Comparison of ENCODE assay signal across 22 cellular contexts in the genomic region with DNA sequence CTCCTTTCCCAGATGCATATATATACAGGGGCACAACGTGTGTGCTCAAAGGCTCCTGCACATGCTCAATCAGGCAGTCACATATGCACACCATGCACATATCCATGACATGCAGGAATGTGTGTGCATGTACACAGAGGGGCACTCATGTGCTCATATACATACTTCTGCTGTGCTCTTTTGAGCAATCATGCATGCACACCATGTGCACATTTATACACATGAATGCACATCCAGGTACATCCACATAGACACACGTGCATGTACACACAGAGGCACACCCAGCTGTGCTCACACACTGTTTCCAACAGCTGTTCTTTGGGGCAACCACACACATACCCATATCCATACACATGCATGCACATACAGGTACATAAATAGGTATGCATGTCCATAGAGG.
A peak's percentile ranks its signal among the peaks of the same experiment; 100 is the strongest.
DNase-seq lines count a peak whose midpoint lies in the region; ATAC-seq, FAIRE-seq and TF ChIP-seq lines count a peak whose summit lies in the region.
"Had no signal": no experiment of that assay in that cellular context is flagged by ENCODE, and none has a peak within 500 bp of the region (broad histone marks: within the 10 kb centered on the region; RNA-seq: fewer than 3 reads in every experiment).

No MANE protein-coding gene starts in this region.

- DNase-seq in NCI-H1694 treated with DMSO at 0.1 percent for 48 hours (lab: John Stamatoyannopoulos, UW) (peak; percentile 9), NCI-H1694 (lab: John Stamatoyannopoulos, UW) (no peak), HTR-8/SVneo (ENCODE audit: insufficient read length, low spot score) (no peak), GM12878 (ENCODE audit: low read depth, low spot score) (no peak), NOMO-1 treated with DMSO at 0.1 percent for 48 hours (lab: John Stamatoyannopoulos, UW; ENCODE audit: unreplicated experiment) (no peak), DMS53 treated with DMSO at 0.1 percent for 48 hours (lab: John Stamatoyannopoulos, UW; ENCODE audit: unreplicated experiment) (no peak)
- DNase-seq: AML-193; Caco-2; Calu3; CD4-positive, alpha-beta T cell; CD8-positive, alpha-beta T cell; DMS79; DND-41; EL; GDM1 had no signal

- H3K9me3 ChIP-seq in GM12878 (replicated peaks; ENCODE audit: control insufficient read depth, insufficient read depth, low read length) = no peaks in the 10 kb centered on the region; the same call in 2 of the 3 replicates
- H3K9me3 ChIP-seq: A549, Caco-2 had no signal

- intact Hi-C loops in GM12878 (cut with micrococcal nuclease; ENCODE audit: unreplicated experiment) = no loop called here

- no peak for ATAC-seq in GM12878
- ATAC-seq: A549; CD8-positive, alpha-beta T cell had no signal

- no peak overlapping the region for H3K27ac ChIP-seq in GM12878 (ENCODE audit: control insufficient read depth, insufficient read depth)
- H3K27ac ChIP-seq: 22Rv1; A549; BLaER1 treated with 17β-estradiol and CSF1 and Interleukin-3, amounts not matched to agents 10 nM and 100 nM; C4-2B had no signal

- H3K36me3 ChIP-seq in GM12878 (ENCODE audit: control insufficient read depth in 2 of 2, insufficient read depth in 2 of 2, low read length in 1 of 2) = no peaks in the 10 kb centered on the region
- H3K36me3 ChIP-seq: BLaER1 treated with 17β-estradiol and CSF1 and Interleukin-3, amounts not matched to agents 10 nM and 100 nM had no signal

- RAD21 ChIA-PET in GM12878 (lab: Charles Lee; ENCODE audit: unreplicated experiment) = no interaction called here

- no peaks in the 10 kb centered on the region; a peak in 1 of 4 replicates for H3K27me3 ChIP-seq in GM12878 (replicated peaks in 1 of 2; ENCODE audit: control insufficient read depth in 2 of 2, insufficient read depth in 2 of 2, low read length in 1 of 2)
- H3K27me3 ChIP-seq: BLaER1 treated with 17β-estradiol and CSF1 and Interleukin-3, amounts not matched to agents 10 nM and 100 nM had no signal

- H2AFZ ChIP-seq in GM12878 (ENCODE audit: control insufficient read depth, low read depth, low read length) = no peak overlapping the region

- FAIRE-seq in HTR-8/SVneo (lab: Jason Lieb, UNC) (peak; percentile 4), GM12878 (lab: Jason Lieb, UNC) (no peak)
- FAIRE-seq: A549, D721Med, GM12891, GM19239 had no signal

- TF ChIP-seq EP300 in GM12878 (IDR thresholded peaks at IDR 0.05; ENCODE audit: borderline replicate concordance in 1 of 2, control insufficient read depth in 1 of 2, low read depth in 2 of 2, low read length in 2 of 2) = no peak

- no TSS peak for BruUV-seq in GM12878 (replicated peaks; lab: Mats Ljungman, UMichigan)

- TF ChIP-seq CTCF in GM12878 (IDR thresholded peaks at IDR 0.05 in 2 of 3, conservative IDR thresholded peaks at IDR 0.05 in 1 of 3; ENCODE audit: control insufficient read depth in 2 of 3, extremely low read depth in 1 of 3, insufficient read depth in 1 of 3, low read depth in 3 of 3, low read length in 3 of 3) = no peak

- H3K9ac ChIP-seq in GM12878 (ENCODE audit: control insufficient read depth, insufficient read depth, low read length) = no peak overlapping the region
- H3K9ac ChIP-seq: BLaER1 treated with 17β-estradiol and CSF1 and Interleukin-3, amounts not matched to agents 10 nM and 100 nM had no signal

- POLR2A ChIA-PET in GM12878 (lab: Charles Lee) = no interaction called here

- H4K20me1 ChIP-seq in GM12878 (ENCODE audit: control insufficient read depth, insufficient read depth) = no peaks in the 10 kb centered on the region
- H4K20me1 ChIP-seq: BLaER1 treated with 17β-estradiol and CSF1 and Interleukin-3, amounts not matched to agents 10 nM and 100 nM had no signal

- CTCF ChIA-PET in GM12878 (lab: Yijun Ruan, JAX) = no interaction called here

- H3K4me3 ChIP-seq in GM12878 = no peak overlapping the region
- H3K4me3 ChIP-seq: A549; BLaER1 treated with 17β-estradiol and CSF1 and Interleukin-3, amounts not matched to agents 10 nM and 100 nM had no signal

- in situ Hi-C loops in GM12878 (cut with MboI) = no loop called here

- TF ChIP-seq RAD21 in GM12878 (IDR thresholded peaks at IDR 0.05; ENCODE audit: insufficient read depth, low read depth, low read length) = no peak

- no peaks in the 10 kb centered on the region for H3K79me2 ChIP-seq in GM12878 (ENCODE audit: control insufficient read depth, insufficient read depth, low read length)

- WGBS in GM12878 (ENCODE audit: insufficient coverage, insufficient replicate concordance, low lambda C conversion rate, missing lambda C conversion rate) = 0% methylated on average over 2 of the region's 2 CpGs

- no peak for TF ChIP-seq POLR2A in GM12878 (IDR thresholded peaks at IDR 0.05; ENCODE audit: low read depth, low read length)

- no peaks in the 10 kb centered on the region for H3K4me1 ChIP-seq in GM12878 (ENCODE audit: control insufficient read depth, insufficient read depth, low read length)
- H3K4me1 ChIP-seq: A549, Caco-2 had no signal

- SMC1A ChIA-PET in GM12878 (lab: Charles Lee; ENCODE audit: uncharacterized antibody, unreplicated experiment) = no interaction called here

- H3K4me2 ChIP-seq in GM12878 (ENCODE audit: control insufficient read depth, insufficient read depth) = no peak overlapping the region
- H3K4me2 ChIP-seq: A549; BLaER1 treated with 17β-estradiol and CSF1 and Interleukin-3, amounts not matched to agents 10 nM and 100 nM had no signal

TF ChIP-seq in GM12878, 131 proteins besides CTCF, POLR2A, EP300 and RAD21:
- no peak for TF ChIP-seq RAD51 (IDR thresholded peaks at IDR 0.05)
- TF ChIP-seq, protein P1, sequence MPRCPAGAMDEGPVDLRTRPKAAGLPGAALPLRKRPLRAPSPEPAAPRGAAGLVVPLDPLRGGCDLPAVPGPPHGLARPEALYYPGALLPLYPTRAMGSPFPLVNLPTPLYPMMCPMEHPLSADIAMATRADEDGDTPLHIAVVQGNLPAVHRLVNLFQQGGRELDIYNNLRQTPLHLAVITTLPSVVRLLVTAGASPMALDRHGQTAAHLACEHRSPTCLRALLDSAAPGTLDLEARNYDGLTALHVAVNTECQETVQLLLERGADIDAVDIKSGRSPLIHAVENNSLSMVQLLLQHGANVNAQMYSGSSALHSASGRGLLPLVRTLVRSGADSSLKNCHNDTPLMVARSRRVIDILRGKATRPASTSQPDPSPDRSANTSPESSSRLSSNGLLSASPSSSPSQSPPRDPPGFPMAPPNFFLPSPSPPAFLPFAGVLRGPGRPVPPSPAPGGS (IDR thresholded peaks at IDR 0.05; ENCODE audit: borderline replicate concordance, insufficient read depth, low read depth, low read length, poor library complexity, severe bottlenecking) = peak; percentile 56
- TF ChIP-seq GATAD2B (conservative IDR thresholded peaks at IDR 0.05; ENCODE audit: low read depth) = no peak
